25 cellular contexts compared by ENCODE assay signal in the genomic region with DNA sequence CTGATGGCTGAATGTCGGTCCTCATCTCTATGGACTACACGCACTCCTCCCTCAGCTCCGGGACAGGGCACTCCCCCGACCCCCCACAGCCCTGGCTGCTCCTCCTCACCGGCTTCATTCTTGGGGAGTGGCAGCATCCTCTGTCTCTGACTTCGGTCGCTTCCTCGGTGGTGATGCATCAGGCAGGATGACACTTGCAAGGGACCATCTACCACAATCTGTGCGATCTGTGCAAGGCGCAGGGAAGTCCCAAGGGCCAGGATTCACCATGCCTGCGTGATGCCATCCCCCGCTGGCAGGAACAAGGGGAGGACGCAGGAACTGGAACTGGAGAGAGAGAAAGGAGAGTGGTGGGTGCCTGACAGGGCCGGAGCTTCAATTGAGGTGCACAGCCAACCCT. TPM values are rescaled to one million over a fixed set of nuclear protein-coding genes. Genes with fewer than 3 reads are reported as not detected.
"Had no signal": no experiment of that assay in that cellular context is flagged by ENCODE, and none has a peak within 500 bp of the region (broad histone marks: within the 10 kb centered on the region; RNA-seq: fewer than 3 reads in every experiment).

No MANE protein-coding gene starts in this region.

- DNase-seq: dermis blood vessel endothelial cell; dorsolateral prefrontal cortex; effector CD4-positive, alpha-beta T cell; effector memory CD4-positive, alpha-beta T cell; esophagus squamous epithelium; foreskin fibroblast; foreskin melanocyte; gastrocnemius medialis; glutamatergic neuron; head of caudate nucleus; heart right ventricle; hypothalamus; immature natural killer cell; islet precursor cell; kidney; kidney glomerular epithelial cell; left colon; left ventricle myocardium inferior; mesenchymal stem cell; mucosa of descending colon had no signal

- H3K4me1 ChIP-seq: gastrocnemius medialis, lower lobe of right lung had no signal

- H3K36me3 ChIP-seq: esophagus squamous epithelium, gastrocnemius medialis, heart right ventricle, left ventricle myocardium inferior, lower lobe of right lung had no signal

- H3K9me3 ChIP-seq: esophagus squamous epithelium, gastrocnemius medialis, heart right ventricle, left ventricle myocardium inferior, lower lobe of right lung, mucosa of descending colon had no signal

- H3K27ac ChIP-seq: coronary artery, dorsolateral prefrontal cortex, esophagus squamous epithelium, gastrocnemius medialis, heart right ventricle, left ventricle myocardium inferior, lower lobe of right lung had no signal

- H3K4me3 ChIP-seq: coronary artery, dorsolateral prefrontal cortex, esophagus squamous epithelium, gastrocnemius medialis, heart right ventricle, left ventricle myocardium inferior, lower lobe of right lung, mucosa of descending colon had no signal

RNA-seq across cellular contexts. Expression of a gene that starts 2.2 kb away (rescaled TPM):
- total RNA-seq: esophagus squamous epithelium, left lobe of liver, mesenteric fat pad, myocyte had no signal
